8 cellular contexts compared by ENCODE assay signal in the genomic region with DNA sequence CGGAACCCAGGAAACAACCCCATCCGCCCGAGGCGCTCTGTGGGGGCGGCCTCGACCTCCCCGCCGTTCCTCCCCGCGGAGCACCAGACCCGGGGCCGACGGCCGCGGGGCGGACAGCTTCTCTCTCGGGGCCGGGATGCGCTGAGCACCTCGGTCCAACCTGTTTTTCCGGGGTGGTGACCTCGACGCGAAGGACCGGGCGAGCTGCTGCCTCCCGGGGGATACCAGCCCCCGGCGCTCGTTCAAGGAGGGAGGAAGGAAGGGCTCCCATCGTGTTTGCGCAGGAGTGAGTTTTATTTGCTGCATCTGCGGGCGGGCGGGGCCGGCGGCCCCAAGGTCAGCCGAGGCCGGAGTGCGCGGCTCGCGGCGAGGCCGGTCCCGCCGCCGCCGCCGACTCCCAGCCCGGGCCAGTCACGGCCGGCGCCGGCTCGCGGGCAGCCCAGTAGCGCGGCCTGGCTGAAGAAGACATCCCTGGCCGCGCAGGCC. TPM values are rescaled to one million over a fixed set of nuclear protein-coding genes. Genes with fewer than 3 reads are reported as not detected.
DNase-seq lines count a peak whose midpoint lies in the region; ATAC-seq and TF ChIP-seq lines count a peak whose summit lies in the region.

No MANE protein-coding gene starts in this region.

- peak; percentile 61 for ATAC-seq in GM23338

- H3K9me3 Mint-ChIP-seq in GM23338 (no peaks in the 10 kb centered on the region), neural progenitor cell (no peaks in the 10 kb centered on the region)

- H3K79me2 ChIP-seq in GM23338 (replicated peaks; ENCODE audit: insufficient read depth) (peaks cover 51% of the 10 kb centered on the region), fibroblast of lung (ENCODE audit: control insufficient read depth, insufficient read depth, low read length) (peaks cover 40% of the 10 kb centered on the region), neural progenitor cell (ENCODE audit: low read depth) (peaks cover 57% of the 10 kb centered on the region)

- H4K20me1 ChIP-seq in GM23338 (replicated peaks; ENCODE audit: insufficient read depth) (peaks cover 14% of the 10 kb centered on the region), fibroblast of lung (ENCODE audit: control insufficient read depth, extremely low read depth, insufficient read depth, low read length) (no peaks in the 10 kb centered on the region), neural progenitor cell (ENCODE audit: low read depth) (peaks cover 38% of the 10 kb centered on the region)

- H3K36me3 Mint-ChIP-seq in GM23338 (ENCODE audit: low read depth) (peaks cover 42% of the 10 kb centered on the region), neural progenitor cell (peaks cover 11% of the 10 kb centered on the region)

- H3K4me1 ChIP-seq in GM23338 (ENCODE audit: insufficient read depth) (peaks cover 19% of the 10 kb centered on the region; the same call in 1 of the 2 replicates), fibroblast of lung (ENCODE audit: control insufficient read depth, extremely low read depth, insufficient read depth, low read length) (no peaks in the 10 kb centered on the region), neural progenitor cell (peaks cover 15% of the 10 kb centered on the region), urinary bladder (ENCODE audit: insufficient read depth) (no peaks in the 10 kb centered on the region)

- H3K27ac ChIP-seq in GM23338 (ENCODE audit: low read depth) (peak overlapping the region; percentile 92), fibroblast of lung (ENCODE audit: insufficient read depth, low read length) (peak overlapping the region; percentile 93), neural progenitor cell (peak overlapping the region; percentile 99), urinary bladder (ENCODE audit: low read depth) (peak overlapping the region; percentile 96)

- H3K4me2 ChIP-seq in GM23338 (peak overlapping the region; percentile 91), fibroblast of lung (ENCODE audit: extremely low read depth, insufficient read depth, low read length) (peak overlapping the region; percentile 87), neural progenitor cell (peak overlapping the region; percentile 84)

- H3K9ac ChIP-seq in fibroblast of lung (ENCODE audit: insufficient read depth, low read length): peak overlapping the region; percentile 98
- peak overlapping the region; percentile 96 for H3K9ac ChIP-seq in neural progenitor cell

- TF ChIP-seq CTCF in GM06990 (IDR thresholded peaks at IDR 0.05; ENCODE audit: insufficient read depth, low read length, poor library complexity, severe bottlenecking): no peak
- no peak for TF ChIP-seq CTCF in GM23338 (conservative IDR thresholded peaks at IDR 0.05; ENCODE audit: low read depth in 2 of 2)
- no peak for TF ChIP-seq CTCF in fibroblast of lung (conservative IDR thresholded peaks at IDR 0.05 in 1 of 2, IDR thresholded peaks at IDR 0.05 in 1 of 2; ENCODE audit: low read depth in 1 of 2, low read length in 2 of 2)
- TF ChIP-seq CTCF in neural progenitor cell (IDR thresholded peaks at IDR 0.05): no peak

- H3K4me3 Mint-ChIP-seq in GM23338: peak overlapping the region; percentile 87
- H3K4me3 Mint-ChIP-seq in neural progenitor cell: peak overlapping the region; percentile 92

- H3K9me3 ChIP-seq in fibroblast of lung (ENCODE audit: control insufficient read depth, insufficient read depth, low read depth, low read length) (no peaks in the 10 kb centered on the region), neural progenitor cell (ENCODE audit: low read depth) (no peaks in the 10 kb centered on the region)

- H3K9me2 ChIP-seq in GM23338 (ENCODE audit: insufficient read depth): no peaks in the 10 kb centered on the region

- peak; percentile 71 for DNase-seq in GM06990 (ENCODE audit: extremely low read depth, insufficient read length)
- peak; percentile 51 for DNase-seq in GM23338 (ENCODE audit: low spot score)
- peak; percentile 86 to 88 for DNase-seq in Kasumi-1 (lab: John Stamatoyannopoulos, UW)
- DNase-seq in activated T-cell treated with anti-CD3 and anti-CD28 coated beads for 48 hours (ENCODE audit: low read depth): peak; percentile 49
- peak in 1 of 2 donors; percentile 25 for DNase-seq in fibroblast of lung (ENCODE audit: low read depth in 2 of 2)
- peak; percentile 67 for DNase-seq in neural progenitor cell (ENCODE audit: low spot score)
- DNase-seq in NCI-H510A (lab: John Stamatoyannopoulos, UW): no peak

- H3K36me3 ChIP-seq in GM06990 (ENCODE audit: control insufficient read depth, insufficient read depth, low read length) (peaks cover 8% of the 10 kb centered on the region), GM23338 (ENCODE audit: insufficient read depth) (peaks cover 25% of the 10 kb centered on the region), fibroblast of lung (ENCODE audit: control insufficient read depth, insufficient read depth, low read length) (peaks cover 1% of the 10 kb centered on the region), neural progenitor cell (peaks cover 15% of the 10 kb centered on the region), urinary bladder (ENCODE audit: insufficient read depth) (no peaks in the 10 kb centered on the region)

- peak overlapping the region; percentile 97 for H3K27ac Mint-ChIP-seq in GM23338
- H3K27ac Mint-ChIP-seq in neural progenitor cell: no peak overlapping the region

- H2AFZ ChIP-seq in GM23338: no peak overlapping the region
- peak overlapping the region; percentile 74 for H2AFZ ChIP-seq in fibroblast of lung (ENCODE audit: low read length)
- H2AFZ ChIP-seq in neural progenitor cell (replicated peaks): peak overlapping the region; percentile 92

- 0 out of 2 replicates have a peak, but pooled peaks cover 3% of the 10 kb centered on the region for H3F3A ChIP-seq in GM23338 (replicated peaks; ENCODE audit: low read depth)
- peaks cover 12% of the 10 kb centered on the region for H3F3A ChIP-seq in neural progenitor cell (ENCODE audit: low read depth)

- peak overlapping the region; percentile 96 for H3K4me3 ChIP-seq in GM06990 (replicated peaks; ENCODE audit: low read depth, low read length)
- H3K4me3 ChIP-seq in GM23338: peak overlapping the region; percentile 64
- peak overlapping the region; percentile 77 to 93 (median 84) for H3K4me3 ChIP-seq in fibroblast of lung (replicated peaks in 1 of 4; ENCODE audit: control extremely low read depth in 1 of 4, insufficient read depth in 1 of 4, low read depth in 3 of 4, low read length in 4 of 4)
- peak overlapping the region; percentile 91 for H3K4me3 ChIP-seq in neural progenitor cell
- H3K4me3 ChIP-seq in urinary bladder (ENCODE audit: low read depth, low read length): peak overlapping the region; percentile 99

- H3K27me3 Mint-ChIP-seq in GM23338 (ENCODE audit: insufficient read depth, low read depth, poor library complexity) (peaks cover 18% of the 10 kb centered on the region), neural progenitor cell (ENCODE audit: insufficient read depth, low read depth) (peaks cover 2% of the 10 kb centered on the region)

- H3K27me3 ChIP-seq in GM06990 (replicated peaks; ENCODE audit: control insufficient read depth, insufficient read depth, low read length) (no peaks in the 10 kb centered on the region), GM23338 (ENCODE audit: insufficient read depth) (no peaks in the 10 kb centered on the region), fibroblast of lung (ENCODE audit: control insufficient read depth, insufficient read depth, low read length) (no peaks in the 10 kb centered on the region), neural progenitor cell (no peaks in the 10 kb centered on the region)

- under 1% methylated on average over 61 of the region's 61 CpGs for WGBS in urinary bladder

- peaks cover 40% of the 10 kb centered on the region for H3K4me1 Mint-ChIP-seq in GM23338
- peaks cover 36% of the 10 kb centered on the region for H3K4me1 Mint-ChIP-seq in neural progenitor cell

TF ChIP-seq in GM23338, 12 proteins besides CTCF, POLR2A, EP300 and RAD21 (continues in another document):
- TF ChIP-seq NANOG (IDR thresholded peaks at IDR 0.05; ENCODE audit: borderline replicate concordance): no peak
- TF ChIP-seq ZNF331 (CRISPR knock-in tag; IDR thresholded peaks at IDR 0.05; ENCODE audit: low read depth): no peak
- no peak for TF ChIP-seq JUNB (IDR thresholded peaks at IDR 0.05; ENCODE audit: unreplicated experiment)
- no peak for TF ChIP-seq POLR2AphosphoS5 (IDR thresholded peaks at IDR 0.05; ENCODE audit: low read depth)

RNA-seq across cellular contexts. Expression of gene DNAJA2, which starts 0.5 kb away (rescaled TPM):
- total RNA-seq in GM23338 (2014; rRNA removed; shearing (Covaris generic)): 94.5 and 99.2 TPM in 2 replicates
- polyA plus RNA-seq in GM23338 (2016; fragmentation: Nextera tagmentation; extraction: Ambion mirVana): 79.2 and 101 TPM in 2 replicates
- 78.3 and 79.9 TPM in 2 replicates for total RNA-seq in fibroblast of lung
- 32.5 and 34.0 TPM in 2 replicates for polyA plus RNA-seq in fibroblast of lung
- polyA plus RNA-seq in fibroblast of lung (2012): 55.6 and 57.3 TPM in 2 replicates
- polyA minus RNA-seq in fibroblast of lung (ENCODE audit: low replicate concordance): 2.6 and 3.1 TPM in 2 replicates
- total RNA-seq in neural progenitor cell (ENCODE audit: low replicate concordance): 70.1 and 113 TPM in 2 replicates
- 70.4 TPM for total RNA-seq in urinary bladder
- 45.5 TPM for polyA plus RNA-seq in urinary bladder
